Comparison of ENCODE assay signal across 8 cellular contexts in genomic region chr16:75593825-75594820, GRCh38. TPM values are rescaled to one million over a fixed set of nuclear protein-coding genes. Genes with fewer than 3 reads are reported as not detected.
DNase-seq lines count a peak whose midpoint lies in the region; ATAC-seq and TF ChIP-seq lines count a peak whose summit lies in the region.

No MANE protein-coding gene starts in this region.

- 65 to 69% methylated on average over 17 of the region's 17 CpGs for WGBS in aorta, 2 donors
- WGBS in body of pancreas, 2 donors: 75 to 81% methylated on average over 16 to 17 of the region's 17 CpGs

- H3K36me3 ChIP-seq in CD4-positive, CD25-positive, alpha-beta regulatory T cell (ENCODE audit: control insufficient read depth, insufficient read depth, low read length): peaks cover 30% of the 10 kb centered on the region
- H3K36me3 ChIP-seq in aorta (ENCODE audit: control insufficient read depth in 1 of 2, insufficient read depth in 2 of 2, low read length in 1 of 2) (no peaks in the 10 kb centered on the region), body of pancreas (replicated peaks in 1 of 2; ENCODE audit: insufficient read depth in 1 of 2, low read depth in 2 of 2) (no peaks in the 10 kb centered on the region)

- peak overlapping the region in 1 of 4 donors; percentile 11 for H3K4me3 Mint-ChIP-seq in CD4-positive, CD25-positive, alpha-beta regulatory T cell
- no peak overlapping the region for H3K4me3 Mint-ChIP-seq in T-helper 1 cell treated with Interleukin-12 subunit alpha and Interleukin-12 subunit beta and Interleukin-4 antibody, amounts not matched to agents 30 μg/mL and 1 μg/mL, for 36 hours

- no peak overlapping the region for H3K4me3 ChIP-seq in CD4-positive, CD25-positive, alpha-beta regulatory T cell (ENCODE audit: low read depth, low read length)
- no peak overlapping the region for H3K4me3 ChIP-seq in foreskin fibroblast (ENCODE audit: low read depth in 1 of 2, low read length in 2 of 2)
- no peak overlapping the region for H3K4me3 ChIP-seq in aorta (ENCODE audit: low read length in 2 of 2)
- no peak overlapping the region for H3K4me3 ChIP-seq in body of pancreas

- H3K27ac Mint-ChIP-seq in CD4-positive, CD25-positive, alpha-beta regulatory T cell: peak overlapping the region; percentile 3 to 19 (median 5)
- peak overlapping the region; percentile 35 for H3K27ac Mint-ChIP-seq in T-helper 1 cell treated with Interleukin-12 subunit alpha and Interleukin-12 subunit beta and Interleukin-4 antibody, amounts not matched to agents 30 μg/mL and 1 μg/mL, for 36 hours

- no peaks in the 10 kb centered on the region for H3K9me3 ChIP-seq in CD4-positive, CD25-positive, alpha-beta regulatory T cell (ENCODE audit: control insufficient read depth in 2 of 2, low read length in 2 of 2)
- no peaks in the 10 kb centered on the region for H3K9me3 ChIP-seq in aorta (ENCODE audit: control insufficient read depth, low read length)
- H3K9me3 ChIP-seq in body of pancreas: no peaks in the 10 kb centered on the region

- no peak for ATAC-seq in CD4-positive, CD25-positive, alpha-beta regulatory T cell (ENCODE audit: low read depth in 2 of 2)
- ATAC-seq in aorta (ENCODE audit: low FRiP score) (no peak), HG03460 (IDR thresholded peaks at IDR 0.05; ENCODE audit: unreplicated experiment) (no peak), body of pancreas (no peak)

- H3K27me3 Mint-ChIP-seq in CD4-positive, CD25-positive, alpha-beta regulatory T cell: no peaks in the 10 kb centered on the region
- no peaks in the 10 kb centered on the region for H3K27me3 Mint-ChIP-seq in T-helper 1 cell treated with Interleukin-12 subunit alpha and Interleukin-12 subunit beta and Interleukin-4 antibody, amounts not matched to agents 30 μg/mL and 1 μg/mL, for 36 hours (ENCODE audit: low read depth)

- H3K27me3 ChIP-seq in CD4-positive, CD25-positive, alpha-beta regulatory T cell (ENCODE audit: control insufficient read depth, insufficient read depth, low read length): no peaks in the 10 kb centered on the region
- no peaks in the 10 kb centered on the region for H3K27me3 ChIP-seq in aorta (ENCODE audit: control insufficient read depth in 1 of 2, insufficient read depth in 2 of 2, low read length in 1 of 2)
- H3K27me3 ChIP-seq in body of pancreas: no peaks in the 10 kb centered on the region

- no peaks in the 10 kb centered on the region for H3K4me1 ChIP-seq in CD4-positive, CD25-positive, alpha-beta regulatory T cell (ENCODE audit: control insufficient read depth, insufficient read depth, low read length, poor library complexity, severe bottlenecking)
- H3K4me1 ChIP-seq in aorta (ENCODE audit: control insufficient read depth in 1 of 2, insufficient read depth in 2 of 2, low read length in 2 of 2) (no peaks in the 10 kb centered on the region), body of pancreas (no peaks in the 10 kb centered on the region)

- TF ChIP-seq CTCF in foreskin fibroblast (IDR thresholded peaks at IDR 0.05; ENCODE audit: low read depth, low read length) (no peak), body of pancreas (IDR thresholded peaks at IDR 0.05) (no peak)

- intact Hi-C loops in aorta (cut with DNase I): no loop called here
- intact Hi-C loops in body of pancreas (cut with DNase I): no loop called here

- peaks cover 26% of the 10 kb centered on the region for H3K36me3 Mint-ChIP-seq in CD4-positive, CD25-positive, alpha-beta regulatory T cell
- peaks cover 15% of the 10 kb centered on the region for H3K36me3 Mint-ChIP-seq in T-helper 1 cell treated with Interleukin-12 subunit alpha and Interleukin-12 subunit beta and Interleukin-4 antibody, amounts not matched to agents 30 μg/mL and 1 μg/mL, for 36 hours (ENCODE audit: low read depth)

- peaks cover 0 to 2% (median 0%) of the 10 kb centered on the region in 7 donors for H3K9me3 Mint-ChIP-seq in CD4-positive, CD25-positive, alpha-beta regulatory T cell
- H3K9me3 Mint-ChIP-seq in T-helper 1 cell treated with Interleukin-12 subunit alpha and Interleukin-12 subunit beta and Interleukin-4 antibody, amounts not matched to agents 30 μg/mL and 1 μg/mL, for 36 hours: peaks cover 5% of the 10 kb centered on the region

- TF ChIP-seq POLR2A in body of pancreas (IDR thresholded peaks at IDR 0.05): no peak

- H3K27ac ChIP-seq in CD4-positive, CD25-positive, alpha-beta regulatory T cell (ENCODE audit: insufficient read depth, low read length, poor library complexity, severe bottlenecking): no peak overlapping the region
- H3K27ac ChIP-seq in aorta (ENCODE audit: low read depth in 1 of 2, low read length in 2 of 2) (no peak overlapping the region), body of pancreas (no peak overlapping the region)

- H3K4me1 Mint-ChIP-seq in CD4-positive, CD25-positive, alpha-beta regulatory T cell: peaks cover 0 to 7% (median 0%) of the 10 kb centered on the region in 4 donors
- peaks cover 16% of the 10 kb centered on the region for H3K4me1 Mint-ChIP-seq in T-helper 1 cell treated with Interleukin-12 subunit alpha and Interleukin-12 subunit beta and Interleukin-4 antibody, amounts not matched to agents 30 μg/mL and 1 μg/mL, for 36 hours (ENCODE audit: low read depth)

- DNase-seq in CD4-positive, CD25-positive, alpha-beta regulatory T cell: peak in 1 of 3 donors; percentile 49
- DNase-seq in HPDE6-E6E7 (ENCODE audit: extremely low spot score): peak; percentile 89
- peak; percentile 72 to 87 for DNase-seq in foreskin fibroblast
- DNase-seq in aorta: no peak
- no peak for DNase-seq in retina
- no peak for DNase-seq in body of pancreas

RNA-seq across cellular contexts. Expression of gene GABARAPL2, which starts 27.9 kb away (rescaled TPM):
- 81.3 TPM for total RNA-seq in CD4-positive, CD25-positive, alpha-beta regulatory T cell
- 100 to 1,000 TPM; 293 to 354 (median 316) TPM for polyA plus RNA-seq in CD4-positive, CD25-positive, alpha-beta regulatory T cell
- total RNA-seq in aorta (100 to 1,000 TPM; 106 to 154 TPM), body of pancreas (10 to 100 TPM; 35.9 to 66.2 TPM)
- 100 to 1,000 TPM; 198 to 237 TPM for polyA plus RNA-seq in aorta

RNA-seq across cellular contexts. Expression of gene ADAT1, which starts 29.0 kb away (rescaled TPM):
- 98.7 TPM for total RNA-seq in CD4-positive, CD25-positive, alpha-beta regulatory T cell
- polyA plus RNA-seq in CD4-positive, CD25-positive, alpha-beta regulatory T cell: 10 to 100 TPM; 40.1 to 57.6 (median 52.0) TPM
- 10 to 100 TPM; 25.4 to 44.0 TPM for total RNA-seq in aorta
- 10 to 100 TPM in 1 of 2 donors, 1 to 10 TPM in 1; 7.5 to 19.2 TPM for polyA plus RNA-seq in aorta
- 10 to 100 TPM; 12.9 to 14.8 TPM for total RNA-seq in body of pancreas

RNA-seq across cellular contexts. Expression of gene TMEM231, which starts 38.1 kb away (rescaled TPM):
- total RNA-seq in CD4-positive, CD25-positive, alpha-beta regulatory T cell: 0.72 TPM
- 1 to 10 TPM in 2 of 4 donors, under 1 TPM in 2; 0.64 to 2.6 (median 1.3) TPM for polyA plus RNA-seq in CD4-positive, CD25-positive, alpha-beta regulatory T cell
- total RNA-seq in aorta (10 to 100 TPM in 1 of 2 donors, 1 to 10 TPM in 1; 6.8 to 10.3 TPM), body of pancreas (1 to 10 TPM; 2.6 to 7.6 TPM)
- polyA plus RNA-seq in aorta: 10 to 100 TPM in 1 of 2 donors, 1 to 10 TPM in 1; 2.3 to 11.0 TPM

RNA-seq across cellular contexts. Expression of gene KARS1, which starts 53.3 kb away (rescaled TPM):
- total RNA-seq in CD4-positive, CD25-positive, alpha-beta regulatory T cell: 130 TPM
- polyA plus RNA-seq in CD4-positive, CD25-positive, alpha-beta regulatory T cell: 100 to 1,000 TPM; 186 to 237 (median 209) TPM
- total RNA-seq in aorta: 10 to 100 TPM; 60.4 to 69.8 TPM
- 10 to 100 TPM; 64.4 to 73.2 TPM for polyA plus RNA-seq in aorta
- 10 to 100 TPM; 49.8 TPM for total RNA-seq in body of pancreas

RNA-seq across cellular contexts. Expression of gene TERF2IP, which starts 53.5 kb away (rescaled TPM):
- total RNA-seq in CD4-positive, CD25-positive, alpha-beta regulatory T cell: 133 TPM
- polyA plus RNA-seq in CD4-positive, CD25-positive, alpha-beta regulatory T cell: 100 to 1,000 TPM; 133 to 204 (median 162) TPM
- total RNA-seq in aorta (10 to 100 TPM; 59.5 to 66.3 TPM), body of pancreas (10 to 100 TPM; 37.6 to 77.1 TPM)
- polyA plus RNA-seq in aorta: 10 to 100 TPM; 46.5 to 78.3 TPM

Comparison
In these comparisons a context has a peak if more than half of its experiments do, and no peak if none do; other contexts are left out.
1. DNase-seq: peak in HPDE6-E6E7 (single experiment) and foreskin fibroblast (2 of 2); none in aorta (0 of 2), retina (single experiment) and body of pancreas (0 of 4).